8 cellular contexts compared by ENCODE assay signal in genomic region chr9:11697101-11697500, GRCh38.
"Had no signal": no experiment of that assay in that cellular context is flagged by ENCODE, and none has a peak within 500 bp of the region (broad histone marks: within the 10 kb centered on the region; RNA-seq: fewer than 3 reads in every experiment).

No MANE protein-coding gene starts in this region.

- FAIRE-seq: H1, H54 had no signal

- DNase-seq: GM23248, GOT3, H7, H9, HCEC 1CT, HFFc6 had no signal
